ENCODE assay signal across 25 cellular contexts in genomic region chr17:54439816-54440215, GRCh38.
"Had no signal": no experiment of that assay in that cellular context is flagged by ENCODE, and none has a peak within 500 bp of the region (broad histone marks: within the 10 kb centered on the region; RNA-seq: fewer than 3 reads in every experiment).

No MANE protein-coding gene starts in this region.

- H3K4me1 ChIP-seq: left ventricle myocardium inferior, right atrium auricular region, right lobe of liver, thyroid gland, transverse colon, upper lobe of left lung, vagina had no signal

- DNase-seq: hypothalamus; islet precursor cell; left ventricle myocardium inferior; mesendoderm; naive B cell; natural killer cell; ovary; right lobe of liver; stimulated activated CD4-positive, alpha-beta T cell treated with anti-CD3 and anti-CD28 coated beads, Interleukin-1b, Interleukin-23, amount 100 ng/mL, for 48 hours; stimulated activated CD4-positive, alpha-beta T cell treated with anti-CD3 and anti-CD28 coated beads, Interleukin-2, amount 100 ng/mL, for 48 hours; stimulated activated CD4-positive, alpha-beta T cell treated with anti-CD3 and anti-CD28 coated beads, Interleukin-4, amount 100 ng/mL, for 4 hours; stimulated activated CD8-positive, alpha-beta memory T cell treated with anti-CD3 and anti-CD28 coated beads, Interleukin-4, amount 100 ng/mL, for 48 hours; stimulated activated naive CD4-positive, alpha-beta T cell treated with Interleukin-2 at 50 U/mL for 16 hours; stimulated activated naive CD8-positive, alpha-beta T cell treated with anti-CD3 and anti-CD28 coated beads, Interleukin-15, amount 100 ng/mL, for 72 hours; substantia nigra; thyroid gland; transverse colon; upper lobe of left lung had no signal

- H3K27me3 Mint-ChIP-seq: naive B cell; stimulated activated memory B cell treated with anti-CD40 and anti-IgM and Interleukin-4, amounts not matched to agents 10 μg/mL and 1 μg/mL and 100 μg/mL, for 72 hours; stimulated activated naive CD8-positive, alpha-beta T cell treated with anti-CD3 and anti-CD28 coated beads, Interleukin-15, amount 100 ng/mL, for 72 hours had no signal

- ATAC-seq: natural killer cell; right lobe of liver; stimulated activated memory B cell treated with anti-CD40 and anti-IgM and Interleukin-4, amounts not matched to agents 10 μg/mL and 1 μg/mL and 100 μg/mL, for 72 hours; stimulated activated naive CD8-positive, alpha-beta T cell treated with anti-CD3 and anti-CD28 coated beads, Interleukin-15, amount 100 ng/mL, for 72 hours had no signal

- H3K4me3 ChIP-seq: left ventricle myocardium inferior, lung, ovary, right atrium auricular region, right lobe of liver, smooth muscle cell, thyroid gland, transverse colon, upper lobe of left lung, vagina had no signal

- H3K4me3 Mint-ChIP-seq: mesothelial cell of epicardium; naive B cell; natural killer cell; stimulated activated memory B cell treated with anti-CD40 and anti-IgM and Interleukin-4, amounts not matched to agents 10 μg/mL and 1 μg/mL and 100 μg/mL, for 72 hours; stimulated activated naive CD8-positive, alpha-beta T cell treated with anti-CD3 and anti-CD28 coated beads, Interleukin-15, amount 100 ng/mL, for 72 hours had no signal

- H3K27me3 ChIP-seq: ovary, right atrium auricular region, right lobe of liver, thyroid gland, transverse colon, upper lobe of left lung, vagina had no signal

- H3K9me3 ChIP-seq: ovary, right atrium auricular region, right lobe of liver, thyroid gland, transverse colon, upper lobe of left lung, vagina had no signal

- H3K27ac Mint-ChIP-seq: mesothelial cell of epicardium; natural killer cell; progenitor cell of endocrine pancreas; stimulated activated memory B cell treated with anti-CD40 and anti-IgM and Interleukin-4, amounts not matched to agents 10 μg/mL and 1 μg/mL and 100 μg/mL, for 72 hours; stimulated activated naive CD8-positive, alpha-beta T cell treated with anti-CD3 and anti-CD28 coated beads, Interleukin-15, amount 100 ng/mL, for 72 hours had no signal

- H3K36me3 ChIP-seq: left ventricle myocardium inferior, ovary, right atrium auricular region, right lobe of liver, thyroid gland, transverse colon, upper lobe of left lung, vagina had no signal

- H3K4me1 Mint-ChIP-seq: mesothelial cell of epicardium; naive B cell; natural killer cell; stimulated activated memory B cell treated with anti-CD40 and anti-IgM and Interleukin-4, amounts not matched to agents 10 μg/mL and 1 μg/mL and 100 μg/mL, for 72 hours; stimulated activated naive CD8-positive, alpha-beta T cell treated with anti-CD3 and anti-CD28 coated beads, Interleukin-15, amount 100 ng/mL, for 72 hours had no signal

- H3K27ac ChIP-seq: left ventricle myocardium inferior, ovary, right atrium auricular region, right lobe of liver, thyroid gland, transverse colon, upper lobe of left lung, vagina had no signal

- H3K36me3 Mint-ChIP-seq: mesothelial cell of epicardium; naive B cell; natural killer cell; stimulated activated memory B cell treated with anti-CD40 and anti-IgM and Interleukin-4, amounts not matched to agents 10 μg/mL and 1 μg/mL and 100 μg/mL, for 72 hours had no signal
